In the genomic region with DNA sequence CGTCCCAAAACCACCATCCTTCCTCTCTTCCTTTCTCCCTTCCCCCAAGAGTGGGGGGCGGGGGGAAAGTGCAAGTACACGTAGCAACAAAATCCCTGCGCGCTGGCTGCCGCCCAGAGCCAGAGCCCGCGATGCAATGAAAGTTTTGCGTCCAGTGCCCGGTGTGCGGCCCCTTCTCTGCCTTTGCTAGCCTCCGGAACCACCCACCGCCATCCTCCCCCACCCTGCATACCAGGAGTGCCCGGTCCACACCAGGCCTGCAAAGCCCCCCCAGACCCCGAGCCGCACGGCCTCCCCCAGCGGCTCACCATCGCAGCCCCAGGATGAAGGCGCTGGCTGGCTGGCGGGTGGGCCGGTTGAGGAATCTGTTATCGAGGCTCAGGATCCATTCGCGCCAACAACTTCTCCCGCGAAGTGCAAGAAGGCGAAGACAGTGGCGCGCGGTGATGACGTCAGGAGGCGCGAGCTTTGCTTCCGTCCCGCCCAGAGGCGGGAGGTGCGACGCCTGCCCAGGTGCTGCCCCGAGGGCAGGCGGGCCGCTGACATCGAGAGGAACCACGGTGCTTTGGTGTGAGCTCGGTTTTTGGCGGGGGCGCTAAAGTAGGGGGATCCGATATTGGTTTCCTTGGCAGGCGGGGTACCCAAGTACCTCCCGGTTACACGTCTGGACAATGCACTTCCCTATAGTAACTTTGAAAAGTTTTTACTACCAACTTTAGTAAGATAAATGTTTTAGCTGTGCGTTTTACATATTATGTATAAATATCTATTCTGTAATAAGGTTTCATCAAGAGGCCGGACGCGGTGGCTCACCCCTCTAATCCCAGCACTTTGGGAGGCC, we compare ENCODE assay signal across 8 cellular contexts.
DNase-seq lines count a peak whose midpoint lies in the region; ATAC-seq lines count a peak whose summit lies in the region.

A gene with protein sequence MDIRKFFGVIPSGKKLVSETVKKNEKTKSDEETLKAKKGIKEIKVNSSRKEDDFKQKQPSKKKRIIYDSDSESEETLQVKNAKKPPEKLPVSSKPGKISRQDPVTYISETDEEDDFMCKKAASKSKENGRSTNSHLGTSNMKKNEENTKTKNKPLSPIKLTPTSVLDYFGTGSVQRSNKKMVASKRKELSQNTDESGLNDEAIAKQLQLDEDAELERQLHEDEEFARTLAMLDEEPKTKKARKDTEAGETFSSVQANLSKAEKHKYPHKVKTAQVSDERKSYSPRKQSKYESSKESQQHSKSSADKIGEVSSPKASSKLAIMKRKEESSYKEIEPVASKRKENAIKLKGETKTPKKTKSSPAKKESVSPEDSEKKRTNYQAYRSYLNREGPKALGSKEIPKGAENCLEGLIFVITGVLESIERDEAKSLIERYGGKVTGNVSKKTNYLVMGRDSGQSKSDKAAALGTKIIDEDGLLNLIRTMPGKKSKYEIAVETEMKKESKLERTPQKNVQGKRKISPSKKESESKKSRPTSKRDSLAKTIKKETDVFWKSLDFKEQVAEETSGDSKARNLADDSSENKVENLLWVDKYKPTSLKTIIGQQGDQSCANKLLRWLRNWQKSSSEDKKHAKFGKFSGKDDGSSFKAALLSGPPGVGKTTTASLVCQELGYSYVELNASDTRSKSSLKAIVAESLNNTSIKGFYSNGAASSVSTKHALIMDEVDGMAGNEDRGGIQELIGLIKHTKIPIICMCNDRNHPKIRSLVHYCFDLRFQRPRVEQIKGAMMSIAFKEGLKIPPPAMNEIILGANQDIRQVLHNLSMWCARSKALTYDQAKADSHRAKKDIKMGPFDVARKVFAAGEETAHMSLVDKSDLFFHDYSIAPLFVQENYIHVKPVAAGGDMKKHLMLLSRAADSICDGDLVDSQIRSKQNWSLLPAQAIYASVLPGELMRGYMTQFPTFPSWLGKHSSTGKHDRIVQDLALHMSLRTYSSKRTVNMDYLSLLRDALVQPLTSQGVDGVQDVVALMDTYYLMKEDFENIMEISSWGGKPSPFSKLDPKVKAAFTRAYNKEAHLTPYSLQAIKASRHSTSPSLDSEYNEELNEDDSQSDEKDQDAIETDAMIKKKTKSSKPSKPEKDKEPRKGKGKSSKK (minus strand): TSS at position 432 of the 841 bp plus-strand sequence. CDS start 121 bp downstream, at position 311.

- peak; percentile 53 for DNase-seq in 8988T
- peak; percentile 60 to 91 for DNase-seq in NCI-H446 (lab: John Stamatoyannopoulos, UW)
- peak; percentile 88 for DNase-seq in activated CD4-positive, CD25-positive, alpha-beta regulatory T cell treated with anti-CD3 and anti-CD28 coated beads, Interleukin-2, amount 50 U/mL, for 16 hours (ENCODE audit: low read depth, low spot score)
- DNase-seq in central memory CD4-positive, alpha-beta T cell, result peak; percentile 89
- peak; percentile 95 for DNase-seq in islet precursor cell
- peak; percentile 96 for DNase-seq in stimulated activated CD4-positive, alpha-beta T cell treated with anti-CD3 and anti-CD28 coated beads, Interleukin-12 subunit alpha, Interleukin-12 subunit beta, amount 100 ng/mL, for 4 hours

- peak; percentile 58 for ATAC-seq in GM18861 (IDR thresholded peaks at IDR 0.05; ENCODE audit: unreplicated experiment)
- peak; percentile 76 for ATAC-seq in HG03135 (IDR thresholded peaks at IDR 0.05; ENCODE audit: unreplicated experiment)

Comparison
In these comparisons a context has a peak if more than half of its experiments do, and no peak if none do; other contexts are left out.
1. Peak in every context shown above with its lines: DNase-seq and ATAC-seq.